In genomic region chrX:135535077-135535630, GRCh38 we compare ENCODE assay signal across 28 cellular contexts. TPM values are rescaled to one million over a fixed set of nuclear protein-coding genes. Genes with fewer than 3 reads are reported as not detected.
DNase-seq lines count a peak whose midpoint lies in the region; ATAC-seq, FAIRE-seq and TF ChIP-seq lines count a peak whose summit lies in the region.
"Had no signal": no experiment of that assay in that cellular context is flagged by ENCODE, and none has a peak within 500 bp of the region (broad histone marks: within the 10 kb centered on the region; RNA-seq: fewer than 3 reads in every experiment).

No MANE protein-coding gene starts in this region.

- no peak for TF ChIP-seq CTCF in endothelial cell of umbilical vein (IDR thresholded peaks at IDR 0.05; ENCODE audit: extremely low read depth in 1 of 2, insufficient read depth in 1 of 2, low read depth in 1 of 2, low read length in 2 of 2)
- TF ChIP-seq CTCF in dorsolateral prefrontal cortex (IDR thresholded peaks at IDR 0.05 in 54 of 56, conservative IDR thresholded peaks at IDR 0.05 in 2 of 56; ENCODE audit: low read depth in 1 of 56, partially characterized antibody in 56 of 56), result no peak

- H3K4me3 Mint-ChIP-seq in activated naive CD8-positive, alpha-beta T cell, result no peak overlapping the region
- no peak overlapping the region for H3K4me3 Mint-ChIP-seq in activated naive CD8-positive, alpha-beta T cell treated with anti-CD3 and anti-CD28 coated beads for 36 hours
- H3K4me3 Mint-ChIP-seq in T-cell, result no peak overlapping the region
- H3K4me3 Mint-ChIP-seq in naive thymus-derived CD8-positive, alpha-beta T cell, result peak overlapping the region in 2 of 10 donors; percentile 18 to 22
- H3K4me3 Mint-ChIP-seq: activated naive CD4-positive, alpha-beta T cell treated with anti-CD3 and anti-CD28 coated beads for 36 hours; neural progenitor cell; stimulated activated naive CD8-positive, alpha-beta T cell treated with anti-CD3 and anti-CD28 coated beads, Interleukin-15, amount 100 ng/mL, for 72 hours had no signal

- H3K27me3 ChIP-seq in endothelial cell of umbilical vein (ENCODE audit: control insufficient read depth in 2 of 2, insufficient read depth in 2 of 2, low read length in 2 of 2) (no peaks in the 10 kb centered on the region), dorsolateral prefrontal cortex (peaks cover 0 to 57% (median 5%) of the 10 kb centered on the region in 45 donors)
- H3K27me3 ChIP-seq: neural progenitor cell, tibial artery had no signal

- H3K4me3 ChIP-seq in endothelial cell of umbilical vein (replicated peaks in 1 of 3; ENCODE audit: insufficient read depth in 1 of 3, low read depth in 1 of 3, low read length in 3 of 3) (no peak overlapping the region), dorsolateral prefrontal cortex (no peak overlapping the region)
- H3K4me3 ChIP-seq: GM23248, lower lobe of right lung, neural progenitor cell, tibial artery had no signal

- H3K4me2 ChIP-seq in endothelial cell of umbilical vein (ENCODE audit: insufficient read depth, low read length), result no peak overlapping the region
- H3K4me2 ChIP-seq: neural progenitor cell had no signal

- H3K4me1 Mint-ChIP-seq in activated naive CD8-positive, alpha-beta T cell (ENCODE audit: low read depth), result peaks cover 72% of the 10 kb centered on the region
- H3K4me1 Mint-ChIP-seq in activated naive CD8-positive, alpha-beta T cell treated with anti-CD3 and anti-CD28 coated beads for 36 hours, result peaks cover 46% of the 10 kb centered on the region
- H3K4me1 Mint-ChIP-seq in T-cell, result peaks cover 36 to 74% (median 73%) of the 10 kb centered on the region in 3 donors
- peaks cover 16 to 75% (median 69%) of the 10 kb centered on the region in 4 donors for H3K4me1 Mint-ChIP-seq in naive thymus-derived CD8-positive, alpha-beta T cell

- no peaks in the 10 kb centered on the region for H3K9me3 ChIP-seq in endothelial cell of umbilical vein (replicated peaks; ENCODE audit: control insufficient read depth, insufficient read depth, low read length)
- H3K9me3 ChIP-seq: lower lobe of right lung, tibial artery had no signal

- H3K4me1 ChIP-seq in endothelial cell of umbilical vein (ENCODE audit: control insufficient read depth, extremely low read depth, insufficient read depth, low read length), result no peaks in the 10 kb centered on the region
- H3K4me1 ChIP-seq: lower lobe of right lung, neural progenitor cell, parathyroid adenoma had no signal

- H4K20me1 ChIP-seq in endothelial cell of umbilical vein (replicated peaks; ENCODE audit: control insufficient read depth, extremely low read depth, insufficient read depth, low read length), result no peaks in the 10 kb centered on the region

- H3K36me3 ChIP-seq in endothelial cell of umbilical vein (ENCODE audit: control insufficient read depth in 2 of 2, extremely low read depth in 1 of 2, insufficient read depth in 2 of 2, low read length in 2 of 2), result no peaks in the 10 kb centered on the region
- H3K36me3 ChIP-seq: lower lobe of right lung, neural progenitor cell, tibial artery had no signal

- dilution Hi-C loops in endothelial cell of umbilical vein (cut with MboI; ENCODE audit: extremely low pct_ligation_motif_present, low sequenced_read_pairs), result no loop called here

- no peak for DNase-seq in activated naive CD8-positive, alpha-beta T cell treated with anti-CD3 and anti-CD28 coated beads for 36 hours
- DNase-seq in T-cell (no peak), endothelial cell of umbilical vein (ENCODE audit: low read depth, low spot score) (no peak), dorsolateral prefrontal cortex (no peak), GM03348 (ENCODE audit: low spot score) (no peak)
- no peak for DNase-seq in naive thymus-derived CD8-positive, alpha-beta T cell
- DNase-seq: activated CD4-positive, alpha-beta T cell treated with anti-CD3 and anti-CD28 coated beads for 1 hour; activated naive CD4-positive, alpha-beta T cell treated with anti-CD3 and anti-CD28 coated beads for 36 hours; activated T-cell treated with anti-CD3 and anti-CD28 coated beads, Interleukin-2, amount 50 U/mL, for 48 hours; caudate nucleus; dermis blood vessel endothelial cell; DMS53; glutamatergic neuron; GM23248; Kasumi-1; lower lobe of right lung; NCI-H446 treated with DMSO at 0.1 percent for 48 hours; OCI-M1; small intestine; stimulated activated naive CD8-positive, alpha-beta T cell treated with anti-CD3 and anti-CD28 coated beads, Interleukin-15, amount 100 ng/mL, for 72 hours; tibial artery had no signal

- intact Hi-C loops in endothelial cell of umbilical vein (cut with micrococcal nuclease) (no loop called here), dorsolateral prefrontal cortex (cut with DNase I) (no loop called here)

- CTCF ChIA-PET in T-cell (lab: Charles Lee), result no interaction called here
- CTCF ChIA-PET in endothelial cell of umbilical vein (lab: Charles Lee), result no interaction called here

- H3K27ac Mint-ChIP-seq in activated naive CD8-positive, alpha-beta T cell, result peak overlapping the region; percentile 58
- no peak overlapping the region for H3K27ac Mint-ChIP-seq in activated naive CD8-positive, alpha-beta T cell treated with anti-CD3 and anti-CD28 coated beads for 36 hours
- H3K27ac Mint-ChIP-seq in T-cell, result peak overlapping the region; percentile 44 to 78
- H3K27ac Mint-ChIP-seq in naive thymus-derived CD8-positive, alpha-beta T cell, result peak overlapping the region in 7 of 10 donors; percentile 13 to 88 (median 40)
- H3K27ac Mint-ChIP-seq: activated naive CD4-positive, alpha-beta T cell treated with anti-CD3 and anti-CD28 coated beads for 36 hours; neural progenitor cell; stimulated activated naive CD8-positive, alpha-beta T cell treated with anti-CD3 and anti-CD28 coated beads, Interleukin-15, amount 100 ng/mL, for 72 hours had no signal

- no peak overlapping the region for H3K9ac ChIP-seq in endothelial cell of umbilical vein (replicated peaks; ENCODE audit: extremely low read depth, insufficient read depth, low read length)
- H3K9ac ChIP-seq: GM23248, neural progenitor cell, parathyroid adenoma had no signal

- H3K9me3 Mint-ChIP-seq in activated naive CD8-positive, alpha-beta T cell (ENCODE audit: low read depth), result no peaks in the 10 kb centered on the region
- H3K9me3 Mint-ChIP-seq in activated naive CD8-positive, alpha-beta T cell treated with anti-CD3 and anti-CD28 coated beads for 36 hours, result no peaks in the 10 kb centered on the region
- no peaks in the 10 kb centered on the region for H3K9me3 Mint-ChIP-seq in T-cell
- no peaks in the 10 kb centered on the region for H3K9me3 Mint-ChIP-seq in naive thymus-derived CD8-positive, alpha-beta T cell
- H3K9me3 Mint-ChIP-seq: activated naive CD4-positive, alpha-beta T cell treated with anti-CD3 and anti-CD28 coated beads for 36 hours; neural progenitor cell; stimulated activated naive CD8-positive, alpha-beta T cell treated with anti-CD3 and anti-CD28 coated beads, Interleukin-15, amount 100 ng/mL, for 72 hours had no signal

- POLR2A ChIA-PET in T-cell (lab: Charles Lee), result no interaction called here
- POLR2A ChIA-PET in endothelial cell of umbilical vein (lab: Charles Lee), result no interaction called here
- POLR2A ChIA-PET in naive thymus-derived CD8-positive, alpha-beta T cell (lab: Charles Lee), result no interaction called here

- no TSS peak for BruUV-seq in endothelial cell of umbilical vein (replicated peaks; lab: Mats Ljungman, UMichigan)

- H3K9me1 ChIP-seq in endothelial cell of umbilical vein (replicated peaks; ENCODE audit: control insufficient read depth, extremely low read depth, insufficient read depth, low read length), result no peaks in the 10 kb centered on the region

- no peaks in the 10 kb centered on the region for H3K79me2 ChIP-seq in endothelial cell of umbilical vein (ENCODE audit: control insufficient read depth, insufficient read depth, low read length)
- H3K79me2 ChIP-seq: parathyroid adenoma had no signal

- peak; percentile 63 for FAIRE-seq in endothelial cell of umbilical vein (lab: Jason Lieb, UNC)
- FAIRE-seq: G401.6, small intestine had no signal

- no peak for TF ChIP-seq POLR2A in endothelial cell of umbilical vein (IDR thresholded peaks at IDR 0.05; ENCODE audit: low read depth, low read length)

- H2AFZ ChIP-seq in endothelial cell of umbilical vein (ENCODE audit: low read depth, low read length), result no peak overlapping the region
- H2AFZ ChIP-seq: GM23248, neural progenitor cell, parathyroid adenoma had no signal

- H3K27ac ChIP-seq in endothelial cell of umbilical vein (ENCODE audit: insufficient read depth, low read depth, low read length) (no peak overlapping the region), dorsolateral prefrontal cortex (no peak overlapping the region)
- H3K27ac ChIP-seq: GM23248, HL-60, lower lobe of right lung, neural progenitor cell, parathyroid adenoma, tibial artery had no signal

- peaks cover 6% of the 10 kb centered on the region for H3K36me3 Mint-ChIP-seq in activated naive CD8-positive, alpha-beta T cell
- H3K36me3 Mint-ChIP-seq in activated naive CD8-positive, alpha-beta T cell treated with anti-CD3 and anti-CD28 coated beads for 36 hours, result peaks cover 28% of the 10 kb centered on the region
- peaks cover 11% of the 10 kb centered on the region for H3K36me3 Mint-ChIP-seq in T-cell
- H3K36me3 Mint-ChIP-seq in naive thymus-derived CD8-positive, alpha-beta T cell, result peaks cover 0 to 17% (median 4%) of the 10 kb centered on the region in 3 donors

- ATAC-seq in T-cell (replicated peaks in 1 of 4), result no peak
- no peak for ATAC-seq in naive thymus-derived CD8-positive, alpha-beta T cell
- ATAC-seq in GM21381 (IDR thresholded peaks at IDR 0.05; ENCODE audit: unreplicated experiment), result no peak
- ATAC-seq: lower lobe of right lung; SK-N-SH treated with all-trans-retinoic acid at 6 μM for 48 hours; stimulated activated naive CD8-positive, alpha-beta T cell treated with anti-CD3 and anti-CD28 coated beads, Interleukin-15, amount 100 ng/mL, for 72 hours had no signal

- no peaks in the 10 kb centered on the region for H3K27me3 Mint-ChIP-seq in activated naive CD8-positive, alpha-beta T cell
- no peaks in the 10 kb centered on the region for H3K27me3 Mint-ChIP-seq in activated naive CD8-positive, alpha-beta T cell treated with anti-CD3 and anti-CD28 coated beads for 36 hours
- H3K27me3 Mint-ChIP-seq in T-cell, result peaks cover 0 to 14% of the 10 kb centered on the region in 2 donors
- no peaks in the 10 kb centered on the region for H3K27me3 Mint-ChIP-seq in naive thymus-derived CD8-positive, alpha-beta T cell
- H3K27me3 Mint-ChIP-seq: stimulated activated naive CD8-positive, alpha-beta T cell treated with anti-CD3 and anti-CD28 coated beads, Interleukin-15, amount 100 ng/mL, for 72 hours had no signal

RNA-seq across cellular contexts. Expression of gene INTS6L, which starts 14.7 kb away (rescaled TPM):
- 10 to 100 TPM; 17.2 to 22.2 TPM for total RNA-seq in activated naive CD8-positive, alpha-beta T cell treated with anti-CD3 and anti-CD28 coated beads for 36 hours
- 10 to 100 TPM; 28.6 to 41.8 (median 30.4) TPM for total RNA-seq in T-cell
- total RNA-seq in endothelial cell of umbilical vein, result 5.6 and 7.5 TPM in 2 replicates
- 4.5 and 5.2 TPM in 2 replicates for polyA plus RNA-seq in endothelial cell of umbilical vein
- polyA plus RNA-seq in endothelial cell of umbilical vein (2011; cell fraction: cytosol; rRNA removed), result 2.3 and 3.4 TPM in 2 replicates
- polyA plus RNA-seq in endothelial cell of umbilical vein (2011; cell fraction: nucleus; rRNA removed), result 59.3 and 71.0 TPM in 2 replicates
- 4.6 and 5.3 TPM in 2 replicates for polyA plus RNA-seq in endothelial cell of umbilical vein (2012)
- polyA minus RNA-seq in endothelial cell of umbilical vein, result 6.9 and 7.9 TPM in 2 replicates
- not detected for polyA minus RNA-seq in endothelial cell of umbilical vein (2011; cell fraction: cytosol; rRNA and poly(A)+ RNA removed)
- polyA minus RNA-seq in endothelial cell of umbilical vein (2011; cell fraction: nucleus; rRNA and poly(A)+ RNA removed), result 18.0 and 18.8 TPM in 2 replicates
- total RNA-seq in naive thymus-derived CD8-positive, alpha-beta T cell, result 10 to 100 TPM; 38.6 to 42.3 TPM
- 1 to 10 TPM; 4.1 to 7.4 (median 6.5) TPM for polyA plus RNA-seq in naive thymus-derived CD8-positive, alpha-beta T cell
- 10 to 100 TPM in 118 of 120 experiments, 1 to 10 TPM in 2; 9.2 to 20.0 (median 13.5) TPM for total RNA-seq in dorsolateral prefrontal cortex
